ENCODE assay signal across 9 cellular contexts in the genomic region with DNA sequence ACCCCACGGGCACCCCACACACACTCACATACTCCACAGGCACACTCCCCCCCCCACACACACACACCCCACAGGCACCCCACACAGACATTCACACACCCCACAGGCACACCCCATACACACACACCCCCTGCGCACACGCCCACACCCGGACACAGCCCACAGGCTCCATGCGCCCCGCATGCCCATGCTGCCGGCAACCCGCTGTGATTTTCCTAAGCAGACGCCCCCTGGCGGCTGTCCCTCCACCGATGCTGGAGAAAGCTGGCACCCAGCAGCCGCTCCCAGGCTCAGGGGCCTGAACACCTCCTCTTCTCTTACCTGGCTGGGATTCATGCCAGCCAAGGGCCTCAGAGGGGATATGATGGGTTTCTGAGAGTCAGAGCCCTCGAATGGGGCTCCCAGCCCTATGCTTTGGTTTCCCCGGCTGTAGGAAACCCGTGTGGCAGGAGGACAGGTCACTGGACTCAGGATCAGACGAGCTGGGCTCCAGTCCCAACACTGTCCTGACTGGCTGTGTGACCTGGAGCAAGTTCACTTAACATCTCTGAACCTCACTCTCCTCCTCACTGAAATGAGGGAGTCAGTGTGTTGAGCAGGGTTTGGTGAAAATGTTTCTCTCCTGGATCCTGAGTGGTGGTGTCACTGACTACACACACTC. TPM values are rescaled to one million over a fixed set of nuclear protein-coding genes. Genes with fewer than 3 reads are reported as not detected.
DNase-seq lines count a peak whose midpoint lies in the region; ATAC-seq and TF ChIP-seq lines count a peak whose summit lies in the region.
"Had no signal": no experiment of that assay in that cellular context is flagged by ENCODE, and none has a peak within 500 bp of the region (broad histone marks: within the 10 kb centered on the region; RNA-seq: fewer than 3 reads in every experiment).

No MANE protein-coding gene starts in this region.

- POLR2A ChIA-PET in CD8-positive, alpha-beta T cell (lab: Charles Lee) = interaction anchor here (0.8 kb wide), 1 partner anchor 9 kb away, joined by 3 read pairs; no protein-coding TSS in a partner anchor

- no peak overlapping the region for H3K4me3 Mint-ChIP-seq in CD8-positive, alpha-beta T cell

- peak; percentile 61 to 85 (median 77) for DNase-seq in CD8-positive, alpha-beta T cell
- DNase-seq in HS-27A (ENCODE audit: low read depth) (peak; percentile 53), SHP77 treated with DMSO at 0.1 percent for 48 hours (lab: John Stamatoyannopoulos, UW) (peak; percentile 92), foreskin keratinocyte (peak in 1 of 2 donors; percentile 39), omental fat pad (ENCODE audit: low spot score) (peak; percentile 89), thoracic aorta (ENCODE audit: low spot score) (no peak)
- DNase-seq in activated effector memory CD4-positive, alpha-beta T cell treated with Interleukin-2 at 50 U/mL for 16 hours = peak; percentile 71

- H3K4me1 Mint-ChIP-seq in CD8-positive, alpha-beta T cell (ENCODE audit: low read depth) = peaks cover 31% of the 10 kb centered on the region

- no peak overlapping the region for H3K4me3 ChIP-seq in CD8-positive, alpha-beta T cell (ENCODE audit: low read depth, low read length)
- no peak overlapping the region for H3K4me3 ChIP-seq in thoracic aorta

- no peaks in the 10 kb centered on the region for H3K9me3 ChIP-seq in CD8-positive, alpha-beta T cell (ENCODE audit: low read length)
- no peaks in the 10 kb centered on the region for H3K9me3 ChIP-seq in thoracic aorta

- no peak overlapping the region for H3K27ac ChIP-seq in CD8-positive, alpha-beta T cell (ENCODE audit: low read depth, low read length)
- H3K27ac ChIP-seq in foreskin keratinocyte = no peak overlapping the region
- no peak overlapping the region for H3K27ac ChIP-seq in thoracic aorta

- H3K4me1 ChIP-seq in CD8-positive, alpha-beta T cell (ENCODE audit: insufficient read depth, low read length) = peaks cover 41% of the 10 kb centered on the region
- H3K4me1 ChIP-seq in foreskin keratinocyte (no peaks in the 10 kb centered on the region), thoracic aorta (ENCODE audit: control insufficient read depth in 1 of 2, low read depth in 2 of 2) (no peaks in the 10 kb centered on the region)

- intact Hi-C loops in CD8-positive, alpha-beta T cell (cut with DNase I, micrococcal nuclease) = loop anchor here in 1 of 2 experiments (1.0 to 5.0 kb wide), 3 partner anchors 69 to 539 kb away; no protein-coding TSS in a partner anchor

- ATAC-seq in CD8-positive, alpha-beta T cell = peak; percentile 63
- ATAC-seq in foreskin keratinocyte (peak; percentile 57), omental fat pad (ENCODE audit: low FRiP score) (peak; percentile 57), thoracic aorta (ENCODE audit: insufficient number of reproducible peaks, low FRiP score, low read depth) (no peak), GM21367 (IDR thresholded peaks at IDR 0.05; ENCODE audit: unreplicated experiment) (no peak)

- no peaks in the 10 kb centered on the region for H3K27me3 ChIP-seq in CD8-positive, alpha-beta T cell (ENCODE audit: insufficient read depth, low read length)
- H3K27me3 ChIP-seq in foreskin keratinocyte = peaks cover 12% of the 10 kb centered on the region
- H3K27me3 ChIP-seq in thoracic aorta (replicated peaks; ENCODE audit: insufficient read depth) = no peaks in the 10 kb centered on the region

- TF ChIP-seq CTCF in CD8-positive, alpha-beta T cell (IDR thresholded peaks at IDR 0.05) = peak; percentile 73
- TF ChIP-seq CTCF in foreskin keratinocyte (conservative IDR thresholded peaks at IDR 0.05) (peak; percentile 82), omental fat pad (IDR thresholded peaks at IDR 0.05) (peak in 2 of 3 donors; percentile 6 to 48), thoracic aorta (IDR thresholded peaks at IDR 0.05) (peak; percentile 81)

- H3K36me3 Mint-ChIP-seq in CD8-positive, alpha-beta T cell = no peaks in the 10 kb centered on the region

- H3K36me3 ChIP-seq in CD8-positive, alpha-beta T cell (ENCODE audit: insufficient read depth, low read length) = no peaks in the 10 kb centered on the region
- H3K36me3 ChIP-seq in thoracic aorta = no peaks in the 10 kb centered on the region

- peak overlapping the region; percentile 32 for H3K27ac Mint-ChIP-seq in CD8-positive, alpha-beta T cell

- no peaks in the 10 kb centered on the region for H3K27me3 Mint-ChIP-seq in CD8-positive, alpha-beta T cell (ENCODE audit: low read depth)

- H3K9me3 Mint-ChIP-seq in CD8-positive, alpha-beta T cell = no peaks in the 10 kb centered on the region

- CTCF ChIA-PET in CD8-positive, alpha-beta T cell (lab: Charles Lee) = interaction anchor here (0.6 to 3.7 kb wide), 14 partner anchors 9 to 455 kb away, joined by 3 to 16 read pairs (median 4); no protein-coding TSS in a partner anchor

RNA-seq across cellular contexts. Expression of a gene that starts 19.6 kb away (rescaled TPM):
- total RNA-seq in CD8-positive, alpha-beta T cell = not detected
- total RNA-seq in foreskin keratinocyte (not detected in 2 replicates), omental fat pad (under 1 TPM in 1 of 4 donors, not detected in 3; 0.48 TPM), thoracic aorta (not detected)
- not detected in 2 replicates for polyA plus RNA-seq in foreskin keratinocyte
- total RNA-seq: T-helper 1 cell treated with Interleukin-12 subunit alpha and Interleukin-12 subunit beta and Interleukin-4 antibody, amounts not matched to agents 30 ng/mL and 1 ng/mL, for 36 hours had no signal

RNA-seq across cellular contexts. Expression of a gene that starts 50.8 kb away (rescaled TPM):
- total RNA-seq in CD8-positive, alpha-beta T cell = 100 to 1,000 TPM; 146 to 149 TPM
- total RNA-seq in foreskin keratinocyte (130 and 150 TPM in 2 replicates), omental fat pad (100 to 1,000 TPM in 3 of 4 donors, 10 to 100 TPM in 1; 68.6 to 196 (median 125) TPM), thoracic aorta (100 to 1,000 TPM; 235 to 252 TPM)
- 104 and 109 TPM in 2 replicates for polyA plus RNA-seq in foreskin keratinocyte

Comparison
In these comparisons a context has a peak if more than half of its experiments do, and no peak if none do; other contexts are left out.
1. ATAC-seq: peak in CD8-positive, alpha-beta T cell (single experiment), foreskin keratinocyte (single experiment) and omental fat pad (single experiment); none in thoracic aorta (single experiment) and GM21367 (single experiment).
2. CTCF ChIP-seq: peak in every context shown above with its lines; median percentile 82 in foreskin keratinocyte; 81 in thoracic aorta; 73 in CD8-positive, alpha-beta T cell; 27 in omental fat pad.